In the genomic region with DNA sequence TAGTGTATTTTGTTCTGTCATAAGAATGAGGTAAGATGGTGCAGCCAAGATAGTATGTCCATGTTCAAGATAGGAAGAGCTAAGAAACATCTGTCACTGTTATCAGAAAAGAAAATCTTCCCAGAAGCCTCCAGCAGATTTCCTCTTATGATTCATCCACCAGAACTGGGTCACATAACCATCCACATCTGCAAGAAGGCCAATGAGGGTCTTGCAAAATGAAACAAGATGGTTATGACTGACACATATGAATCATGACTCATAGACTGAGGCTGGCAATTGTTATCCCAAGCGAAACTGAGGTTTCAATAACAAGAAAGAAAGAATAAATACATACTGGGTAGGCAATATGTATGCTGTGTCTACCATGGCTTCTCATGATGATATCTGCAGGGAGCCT, we compare ENCODE assay signal across 1 cellular context.
A peak's percentile ranks its signal among the peaks of the same experiment; 100 is the strongest.
TF ChIP-seq lines count a peak whose summit lies in the region.

No MANE protein-coding gene starts in this region.

TF ChIP-seq in K562, 482 proteins besides CTCF, POLR2A, EP300 and RAD21:
- TF ChIP-seq, protein P1, sequence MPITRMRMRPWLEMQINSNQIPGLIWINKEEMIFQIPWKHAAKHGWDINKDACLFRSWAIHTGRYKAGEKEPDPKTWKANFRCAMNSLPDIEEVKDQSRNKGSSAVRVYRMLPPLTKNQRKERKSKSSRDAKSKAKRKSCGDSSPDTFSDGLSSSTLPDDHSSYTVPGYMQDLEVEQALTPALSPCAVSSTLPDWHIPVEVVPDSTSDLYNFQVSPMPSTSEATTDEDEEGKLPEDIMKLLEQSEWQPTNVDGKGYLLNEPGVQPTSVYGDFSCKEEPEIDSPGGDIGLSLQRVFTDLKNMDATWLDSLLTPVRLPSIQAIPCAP (CRISPR knock-in tag; IDR thresholded peaks at IDR 0.05; ENCODE audit: borderline replicate concordance) = no peak
- TF ChIP-seq, protein P2, sequence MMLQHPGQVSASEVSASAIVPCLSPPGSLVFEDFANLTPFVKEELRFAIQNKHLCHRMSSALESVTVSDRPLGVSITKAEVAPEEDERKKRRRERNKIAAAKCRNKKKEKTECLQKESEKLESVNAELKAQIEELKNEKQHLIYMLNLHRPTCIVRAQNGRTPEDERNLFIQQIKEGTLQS (IDR thresholded peaks at IDR 0.05) = peak; percentile 88
- TF ChIP-seq, protein P2 (CRISPR knock-in tag; conservative IDR thresholded peaks at IDR 0.05) = no peak
- TF ChIP-seq, protein P3, sequence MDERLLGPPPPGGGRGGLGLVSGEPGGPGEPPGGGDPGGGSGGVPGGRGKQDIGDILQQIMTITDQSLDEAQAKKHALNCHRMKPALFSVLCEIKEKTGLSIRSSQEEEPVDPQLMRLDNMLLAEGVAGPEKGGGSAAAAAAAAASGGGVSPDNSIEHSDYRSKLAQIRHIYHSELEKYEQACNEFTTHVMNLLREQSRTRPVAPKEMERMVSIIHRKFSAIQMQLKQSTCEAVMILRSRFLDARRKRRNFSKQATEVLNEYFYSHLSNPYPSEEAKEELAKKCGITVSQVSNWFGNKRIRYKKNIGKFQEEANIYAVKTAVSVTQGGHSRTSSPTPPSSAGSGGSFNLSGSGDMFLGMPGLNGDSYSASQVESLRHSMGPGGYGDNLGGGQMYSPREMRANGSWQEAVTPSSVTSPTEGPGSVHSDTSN (CRISPR knock-in tag; IDR thresholded peaks at IDR 0.05; ENCODE audit: low read depth) = no peak
- TF ChIP-seq, protein P3 (tag; conservative IDR thresholded peaks at IDR 0.05; ENCODE audit: low read depth) = peak; percentile 42; the same call in 1 of the 2 replicates
- TF ChIP-seq, protein P4, sequence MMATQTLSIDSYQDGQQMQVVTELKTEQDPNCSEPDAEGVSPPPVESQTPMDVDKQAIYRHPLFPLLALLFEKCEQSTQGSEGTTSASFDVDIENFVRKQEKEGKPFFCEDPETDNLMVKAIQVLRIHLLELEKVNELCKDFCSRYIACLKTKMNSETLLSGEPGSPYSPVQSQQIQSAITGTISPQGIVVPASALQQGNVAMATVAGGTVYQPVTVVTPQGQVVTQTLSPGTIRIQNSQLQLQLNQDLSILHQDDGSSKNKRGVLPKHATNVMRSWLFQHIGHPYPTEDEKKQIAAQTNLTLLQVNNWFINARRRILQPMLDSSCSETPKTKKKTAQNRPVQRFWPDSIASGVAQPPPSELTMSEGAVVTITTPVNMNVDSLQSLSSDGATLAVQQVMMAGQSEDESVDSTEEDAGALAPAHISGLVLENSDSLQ (IDR thresholded peaks at IDR 0.05) = peak; percentile 87
- TF ChIP-seq CBFA2T3 (IDR thresholded peaks at IDR 0.05) (peak; percentile 69), SIRT6 (IDR thresholded peaks at IDR 0.05; ENCODE audit: low read depth, low read length) (no peak), RCOR1 (IDR thresholded peaks at IDR 0.05; ENCODE audit: borderline replicate concordance in 1 of 2, low read depth in 2 of 2, low read length in 2 of 2) (peak in 1 of 2 experiments; percentile 37; a peak in 1 of 4 replicates), SLC30A9 (CRISPR knock-in tag; IDR thresholded peaks at IDR 0.05) (no peak), ETS2 (tag; IDR thresholded peaks at IDR 0.05; ENCODE audit: borderline replicate concordance, poor library complexity, severe bottlenecking) (no peak), MEIS2 (IDR thresholded peaks at IDR 0.05; ENCODE audit: partially characterized antibody) (peak; percentile 67), CC2D1A (IDR thresholded peaks at IDR 0.05) (no peak), JUND (IDR thresholded peaks at IDR 0.05; ENCODE audit: borderline replicate concordance, low read depth, low read length) (peak; percentile 66), JUND (tag; IDR thresholded peaks at IDR 0.05; ENCODE audit: borderline replicate concordance, low read depth, low read length) (peak; percentile 39; the same call in 1 of the 3 replicates), SMARCA4 (IDR thresholded peaks at IDR 0.05) (peak; percentile 61; the same call in 1 of the 2 replicates), NFIC (IDR thresholded peaks at IDR 0.05) (no peak), ZNF764 (CRISPR knock-in tag; IDR thresholded peaks at IDR 0.05; ENCODE audit: low read depth) (no peak), JUN (IDR thresholded peaks at IDR 0.05; ENCODE audit: borderline replicate concordance, low read depth, low read length) (peak; percentile 77; the same call in 1 of the 2 replicates), JUN (CRISPR knock-in tag; IDR thresholded peaks at IDR 0.05; ENCODE audit: borderline replicate concordance) (no peak), ATF7 (IDR thresholded peaks at IDR 0.05) (0 out of 2 replicates have a peak, but pooled peaks have one; percentile 16), FOXP1 (CRISPR knock-in tag; IDR thresholded peaks at IDR 0.05) (no peak), DPF2 (IDR thresholded peaks at IDR 0.05) (0 out of 2 replicates have a peak, but pooled peaks have one; percentile 39), POU5F1 (IDR thresholded peaks at IDR 0.05; ENCODE audit: borderline replicate concordance, low read depth, low read length, partially characterized antibody) (no peak), SRSF7 (optimal IDR thresholded peaks at IDR 0.05; ENCODE audit: low read depth, low read length) (no peak), SMARCE1 (IDR thresholded peaks at IDR 0.05) (peak; percentile 70; the same call in 1 of the 2 replicates), ARID1B (IDR thresholded peaks at IDR 0.05) (peak; percentile 62), EHMT2 (IDR thresholded peaks at IDR 0.05) (0 out of 2 replicates have a peak, but pooled peaks have one; percentile 10), PHF20 (IDR thresholded peaks at IDR 0.05; ENCODE audit: partially characterized antibody) (no peak), CBFA2T2 (conservative IDR thresholded peaks at IDR 0.05) (peak; percentile 59), FOSL1 (tag; conservative IDR thresholded peaks at IDR 0.05) (peak; percentile 92), ZFPM2 (CRISPR knock-in tag; IDR thresholded peaks at IDR 0.05) (no peak), HLTF (IDR thresholded peaks at IDR 0.05) (no peak)
- TF ChIP-seq, protein P5, sequence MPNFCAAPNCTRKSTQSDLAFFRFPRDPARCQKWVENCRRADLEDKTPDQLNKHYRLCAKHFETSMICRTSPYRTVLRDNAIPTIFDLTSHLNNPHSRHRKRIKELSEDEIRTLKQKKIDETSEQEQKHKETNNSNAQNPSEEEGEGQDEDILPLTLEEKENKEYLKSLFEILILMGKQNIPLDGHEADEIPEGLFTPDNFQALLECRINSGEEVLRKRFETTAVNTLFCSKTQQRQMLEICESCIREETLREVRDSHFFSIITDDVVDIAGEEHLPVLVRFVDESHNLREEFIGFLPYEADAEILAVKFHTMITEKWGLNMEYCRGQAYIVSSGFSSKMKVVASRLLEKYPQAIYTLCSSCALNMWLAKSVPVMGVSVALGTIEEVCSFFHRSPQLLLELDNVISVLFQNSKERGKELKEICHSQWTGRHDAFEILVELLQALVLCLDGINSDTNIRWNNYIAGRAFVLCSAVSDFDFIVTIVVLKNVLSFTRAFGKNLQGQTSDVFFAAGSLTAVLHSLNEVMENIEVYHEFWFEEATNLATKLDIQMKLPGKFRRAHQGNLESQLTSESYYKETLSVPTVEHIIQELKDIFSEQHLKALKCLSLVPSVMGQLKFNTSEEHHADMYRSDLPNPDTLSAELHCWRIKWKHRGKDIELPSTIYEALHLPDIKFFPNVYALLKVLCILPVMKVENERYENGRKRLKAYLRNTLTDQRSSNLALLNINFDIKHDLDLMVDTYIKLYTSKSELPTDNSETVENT (CRISPR knock-in tag; IDR thresholded peaks at IDR 0.05) = no peak
- TF ChIP-seq, protein P6, sequence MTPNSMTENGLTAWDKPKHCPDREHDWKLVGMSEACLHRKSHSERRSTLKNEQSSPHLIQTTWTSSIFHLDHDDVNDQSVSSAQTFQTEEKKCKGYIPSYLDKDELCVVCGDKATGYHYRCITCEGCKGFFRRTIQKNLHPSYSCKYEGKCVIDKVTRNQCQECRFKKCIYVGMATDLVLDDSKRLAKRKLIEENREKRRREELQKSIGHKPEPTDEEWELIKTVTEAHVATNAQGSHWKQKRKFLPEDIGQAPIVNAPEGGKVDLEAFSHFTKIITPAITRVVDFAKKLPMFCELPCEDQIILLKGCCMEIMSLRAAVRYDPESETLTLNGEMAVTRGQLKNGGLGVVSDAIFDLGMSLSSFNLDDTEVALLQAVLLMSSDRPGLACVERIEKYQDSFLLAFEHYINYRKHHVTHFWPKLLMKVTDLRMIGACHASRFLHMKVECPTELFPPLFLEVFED (CRISPR knock-in tag; conservative IDR thresholded peaks at IDR 0.05) = no peak
- TF ChIP-seq, protein P7, sequence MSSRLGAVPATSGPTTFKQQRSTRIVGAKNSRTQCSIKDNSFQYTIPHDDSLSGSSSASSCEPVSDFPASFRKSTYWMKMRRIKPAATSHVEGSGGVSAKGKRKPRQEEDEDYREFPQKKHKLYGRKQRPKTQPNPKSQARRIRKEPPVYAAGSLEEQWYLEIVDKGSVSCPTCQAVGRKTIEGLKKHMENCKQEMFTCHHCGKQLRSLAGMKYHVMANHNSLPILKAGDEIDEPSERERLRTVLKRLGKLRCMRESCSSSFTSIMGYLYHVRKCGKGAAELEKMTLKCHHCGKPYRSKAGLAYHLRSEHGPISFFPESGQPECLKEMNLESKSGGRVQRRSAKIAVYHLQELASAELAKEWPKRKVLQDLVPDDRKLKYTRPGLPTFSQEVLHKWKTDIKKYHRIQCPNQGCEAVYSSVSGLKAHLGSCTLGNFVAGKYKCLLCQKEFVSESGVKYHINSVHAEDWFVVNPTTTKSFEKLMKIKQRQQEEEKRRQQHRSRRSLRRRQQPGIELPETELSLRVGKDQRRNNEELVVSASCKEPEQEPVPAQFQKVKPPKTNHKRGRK (tag; IDR thresholded peaks at IDR 0.05) = no peak
- TF ChIP-seq, protein P8, sequence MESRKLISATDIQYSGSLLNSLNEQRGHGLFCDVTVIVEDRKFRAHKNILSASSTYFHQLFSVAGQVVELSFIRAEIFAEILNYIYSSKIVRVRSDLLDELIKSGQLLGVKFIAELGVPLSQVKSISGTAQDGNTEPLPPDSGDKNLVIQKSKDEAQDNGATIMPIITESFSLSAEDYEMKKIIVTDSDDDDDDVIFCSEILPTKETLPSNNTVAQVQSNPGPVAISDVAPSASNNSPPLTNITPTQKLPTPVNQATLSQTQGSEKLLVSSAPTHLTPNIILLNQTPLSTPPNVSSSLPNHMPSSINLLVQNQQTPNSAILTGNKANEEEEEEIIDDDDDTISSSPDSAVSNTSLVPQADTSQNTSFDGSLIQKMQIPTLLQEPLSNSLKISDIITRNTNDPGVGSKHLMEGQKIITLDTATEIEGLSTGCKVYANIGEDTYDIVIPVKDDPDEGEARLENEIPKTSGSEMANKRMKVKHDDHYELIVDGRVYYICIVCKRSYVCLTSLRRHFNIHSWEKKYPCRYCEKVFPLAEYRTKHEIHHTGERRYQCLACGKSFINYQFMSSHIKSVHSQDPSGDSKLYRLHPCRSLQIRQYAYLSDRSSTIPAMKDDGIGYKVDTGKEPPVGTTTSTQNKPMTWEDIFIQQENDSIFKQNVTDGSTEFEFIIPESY (CRISPR knock-in tag; IDR thresholded peaks at IDR 0.05) = no peak
- TF ChIP-seq, protein P9, sequence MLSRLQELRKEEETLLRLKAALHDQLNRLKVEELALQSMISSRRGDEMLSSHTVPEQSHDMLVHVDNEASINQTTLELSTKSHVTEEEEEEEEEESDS (CRISPR knock-in tag; IDR thresholded peaks at IDR 0.05) = no peak
- TF ChIP-seq, protein P10, sequence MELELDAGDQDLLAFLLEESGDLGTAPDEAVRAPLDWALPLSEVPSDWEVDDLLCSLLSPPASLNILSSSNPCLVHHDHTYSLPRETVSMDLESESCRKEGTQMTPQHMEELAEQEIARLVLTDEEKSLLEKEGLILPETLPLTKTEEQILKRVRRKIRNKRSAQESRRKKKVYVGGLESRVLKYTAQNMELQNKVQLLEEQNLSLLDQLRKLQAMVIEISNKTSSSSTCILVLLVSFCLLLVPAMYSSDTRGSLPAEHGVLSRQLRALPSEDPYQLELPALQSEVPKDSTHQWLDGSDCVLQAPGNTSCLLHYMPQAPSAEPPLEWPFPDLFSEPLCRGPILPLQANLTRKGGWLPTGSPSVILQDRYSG (tag; conservative IDR thresholded peaks at IDR 0.05; ENCODE audit: low read depth) = no peak
